24 cellular contexts compared by ENCODE assay signal in the genomic region with DNA sequence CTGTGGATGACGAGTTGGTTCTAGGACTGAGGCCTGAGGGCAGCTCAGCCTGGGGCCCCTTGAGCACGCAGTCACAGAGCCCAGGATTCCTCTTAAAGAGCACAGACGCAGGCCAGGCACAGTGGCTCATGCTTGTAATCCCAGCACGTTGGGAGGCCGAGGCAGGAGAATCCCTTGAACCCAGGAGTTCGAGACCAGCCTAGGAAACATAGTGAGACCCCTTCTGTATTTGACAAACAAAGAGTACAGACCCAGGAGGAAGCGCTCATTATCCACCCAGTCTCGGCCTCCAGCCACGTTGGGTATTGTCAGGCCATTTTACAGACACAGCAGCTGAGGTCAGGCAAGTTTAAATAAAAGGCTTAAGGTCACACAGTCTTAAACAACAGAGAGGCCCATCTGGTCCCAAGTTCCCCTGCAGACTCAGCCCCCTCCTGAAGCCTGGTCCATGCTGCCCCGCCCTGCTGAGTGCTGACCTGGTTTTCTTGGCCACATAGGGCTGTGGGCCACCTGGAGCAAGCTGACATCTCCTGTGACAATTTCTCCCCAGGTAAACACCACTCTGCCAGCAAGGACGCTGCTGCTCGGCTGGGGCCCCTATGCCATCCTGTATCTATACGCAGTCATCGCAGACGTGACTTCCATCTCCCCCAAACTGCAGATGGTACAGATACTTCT. TPM values are rescaled to one million over a fixed set of nuclear protein-coding genes. Genes with fewer than 3 reads are reported as not detected.
DNase-seq lines count a peak whose midpoint lies in the region; ATAC-seq and TF ChIP-seq lines count a peak whose summit lies in the region.
"Had no signal": no experiment of that assay in that cellular context is flagged by ENCODE, and none has a peak within 500 bp of the region (broad histone marks: within the 10 kb centered on the region; RNA-seq: fewer than 3 reads in every experiment).

No MANE protein-coding gene starts in this region.

- H3K4me3 Mint-ChIP-seq in activated T-helper 17 cell treated with anti-CD3 and anti-CD28 coated beads, Interleukin-2, amount 50 U/mL, for 72 hours: peak overlapping the region; percentile 39
- H3K4me3 Mint-ChIP-seq in neural crest cell: no peak overlapping the region
- H3K4me3 Mint-ChIP-seq in endodermal cell: no peak overlapping the region
- H3K4me3 Mint-ChIP-seq: CD4-positive, CD25-positive, alpha-beta regulatory T cell; nephron progenitor cell; type B pancreatic cell had no signal

- H3K9me3 Mint-ChIP-seq in activated T-helper 17 cell treated with anti-CD3 and anti-CD28 coated beads, Interleukin-2, amount 50 U/mL, for 72 hours: no peaks in the 10 kb centered on the region
- H3K9me3 Mint-ChIP-seq in neural crest cell (no peaks in the 10 kb centered on the region), endodermal cell (no peaks in the 10 kb centered on the region)
- H3K9me3 Mint-ChIP-seq: activated T-cell treated with anti-CD3 and anti-CD28 coated beads, Interleukin-2, amount 50 U/mL, for 72 hours; CD4-positive, CD25-positive, alpha-beta regulatory T cell; nephron progenitor cell; type B pancreatic cell had no signal

- WGBS in endodermal cell (ENCODE audit: insufficient coverage in 1 of 2, insufficient read length in 1 of 2), 2 experiments: 84 to 85% methylated on average over 15 of the region's 15 CpGs

- DNase-seq in G401 (ENCODE audit: low spot score) (peak; percentile 75), neural crest cell (ENCODE audit: low read depth, low spot score) (no peak), endodermal cell (no peak)
- DNase-seq: cerebellar nuclear complex, Kasumi-1, kidney, lower lobe of right lung, MV-4-11, NCI-H1436 treated with DMSO at 0.1 percent for 48 hours, NCI-H2107 had no signal

- H3K9ac ChIP-seq in endodermal cell (ENCODE audit: extremely low read depth, low read length, poor library complexity, severe bottlenecking): no peak overlapping the region

- H3K36me3 ChIP-seq in ACC112 (ENCODE audit: insufficient read depth, low read length) (no peaks in the 10 kb centered on the region), endodermal cell (ENCODE audit: control insufficient read depth, insufficient read depth, low read length) (no peaks in the 10 kb centered on the region)
- H3K36me3 ChIP-seq: heart left ventricle, lower lobe of right lung, right atrium auricular region had no signal

- peaks cover 8% of the 10 kb centered on the region for H3K4me1 Mint-ChIP-seq in activated T-helper 17 cell treated with anti-CD3 and anti-CD28 coated beads, Interleukin-2, amount 50 U/mL, for 72 hours
- H3K4me1 Mint-ChIP-seq in neural crest cell (peaks cover 5% of the 10 kb centered on the region), endodermal cell (no peaks in the 10 kb centered on the region)

- no peaks in the 10 kb centered on the region for H3K4me1 ChIP-seq in ACC112 (ENCODE audit: control insufficient read depth, insufficient read depth, low read length, unreplicated experiment)
- H3K4me1 ChIP-seq in endodermal cell (ENCODE audit: control insufficient read depth, insufficient read depth, low read length): no peaks in the 10 kb centered on the region
- H3K4me1 ChIP-seq: lower lobe of right lung, right atrium auricular region had no signal

- H3K27me3 ChIP-seq in ACC112 (ENCODE audit: insufficient read depth, low read length) (peaks cover 36% of the 10 kb centered on the region; the same call in 1 of the 2 replicates), endodermal cell (ENCODE audit: control insufficient read depth, insufficient read depth, low read length, poor library complexity, severe bottlenecking) (no peaks in the 10 kb centered on the region)
- H3K27me3 ChIP-seq: body of pancreas, right atrium auricular region had no signal

- no peak overlapping the region for H3K27ac ChIP-seq in ACC112 (ENCODE audit: low read depth, low read length)
- no peak overlapping the region for H3K27ac ChIP-seq in endodermal cell (ENCODE audit: low read depth, low read length)
- H3K27ac ChIP-seq: body of pancreas, heart left ventricle, lower lobe of right lung, right atrium auricular region had no signal

- peaks cover 24% of the 10 kb centered on the region for H3K27me3 Mint-ChIP-seq in activated T-helper 17 cell treated with anti-CD3 and anti-CD28 coated beads, Interleukin-2, amount 50 U/mL, for 72 hours
- H3K27me3 Mint-ChIP-seq in neural crest cell (ENCODE audit: low read depth) (peaks cover 6% of the 10 kb centered on the region), endodermal cell (ENCODE audit: insufficient read depth) (peaks cover 25% of the 10 kb centered on the region)

- H3K27ac Mint-ChIP-seq in activated T-helper 17 cell treated with anti-CD3 and anti-CD28 coated beads, Interleukin-2, amount 50 U/mL, for 72 hours: no peak overlapping the region
- H3K27ac Mint-ChIP-seq in neural crest cell (ENCODE audit: unreplicated experiment): peak overlapping the region; percentile 27
- no peak overlapping the region for H3K27ac Mint-ChIP-seq in endodermal cell
- H3K27ac Mint-ChIP-seq: activated T-cell treated with anti-CD3 and anti-CD28 coated beads, Interleukin-2, amount 50 U/mL, for 72 hours; nephron progenitor cell; type B pancreatic cell had no signal

- in situ Hi-C loops in G401 (cut with HindIII; ENCODE audit: low sequenced_read_pairs): loop anchor here (25.0 kb wide), 1 partner anchor 255 kb away; no protein-coding TSS in a partner anchor

- no peaks in the 10 kb centered on the region for H3K9me3 ChIP-seq in endodermal cell (ENCODE audit: control insufficient read depth, low read length)
- H3K9me3 ChIP-seq: body of pancreas, heart left ventricle, lower lobe of right lung, right atrium auricular region had no signal

- TF ChIP-seq CTCF in neural crest cell (conservative IDR thresholded peaks at IDR 0.05): peak; percentile 2
- TF ChIP-seq CTCF in endodermal cell (conservative IDR thresholded peaks at IDR 0.05): no peak

- no peaks in the 10 kb centered on the region for H3K36me3 Mint-ChIP-seq in activated T-helper 17 cell treated with anti-CD3 and anti-CD28 coated beads, Interleukin-2, amount 50 U/mL, for 72 hours (ENCODE audit: low read depth)
- no peaks in the 10 kb centered on the region for H3K36me3 Mint-ChIP-seq in neural crest cell (ENCODE audit: low read depth)
- no peaks in the 10 kb centered on the region for H3K36me3 Mint-ChIP-seq in endodermal cell (ENCODE audit: low read depth)
- H3K36me3 Mint-ChIP-seq: CD4-positive, CD25-positive, alpha-beta regulatory T cell; type B pancreatic cell had no signal

- H3K4me3 ChIP-seq in ACC112 (ENCODE audit: low read depth, low read length) (no peak overlapping the region), endodermal cell (ENCODE audit: low read length) (no peak overlapping the region)
- H3K4me3 ChIP-seq: body of pancreas, heart left ventricle, lower lobe of right lung, right atrium auricular region had no signal

- no peaks in the 10 kb centered on the region for H3K79me2 ChIP-seq in ACC112 (ENCODE audit: control insufficient read depth, insufficient read depth, low read length, unreplicated experiment)

- H2AFZ ChIP-seq in ACC112 (ENCODE audit: low read length, unreplicated experiment): peak overlapping the region; percentile 21

- peak; percentile 23 for ATAC-seq in activated T-helper 17 cell treated with anti-CD3 and anti-CD28 coated beads, Interleukin-2, amount 50 U/mL, for 72 hours (replicated peaks)
- ATAC-seq in GM19324 (IDR thresholded peaks at IDR 0.05; ENCODE audit: low FRiP score, unreplicated experiment): no peak
- no peak for ATAC-seq in GM21390 (IDR thresholded peaks at IDR 0.05; ENCODE audit: unreplicated experiment)

RNA-seq across cellular contexts. Expression of gene RGR, which starts 12.6 kb away (rescaled TPM):
- total RNA-seq in G401 (2014; rRNA removed; shearing (Covaris generic)): not detected in 2 replicates
- total RNA-seq in activated T-helper 17 cell treated with anti-CD3 and anti-CD28 coated beads, Interleukin-2, amount 50 U/mL, for 72 hours: not detected
- total RNA-seq in neural crest cell (0.23 TPM in 1 of 2 replicates, not detected in the other), endodermal cell (not detected)
- 0.46 TPM for polyA plus RNA-seq in endodermal cell (2013, experiment 1 of 2)
- not detected for polyA plus RNA-seq in endodermal cell (2013, experiment 2 of 2)
- total RNA-seq: activated T-cell treated with anti-CD3 and anti-CD28 coated beads, Interleukin-2, amount 50 U/mL, for 72 hours; body of pancreas; CD4-positive, CD25-positive, alpha-beta regulatory T cell; epithelial cell of proximal tubule; kidney; lower lobe of right lung; OCI-LY7; right atrium auricular region had no signal
- polyA plus RNA-seq: CD4-positive, CD25-positive, alpha-beta regulatory T cell had no signal

RNA-seq across cellular contexts. Expression of gene LRIT1, which starts 16.1 kb away (rescaled TPM):
- total RNA-seq in G401 (2014; rRNA removed; shearing (Covaris generic)): not detected in 2 replicates
- not detected for total RNA-seq in activated T-helper 17 cell treated with anti-CD3 and anti-CD28 coated beads, Interleukin-2, amount 50 U/mL, for 72 hours
- total RNA-seq in neural crest cell (not detected in 2 replicates), endodermal cell (under 1 TPM in 1 of 2 donors, not detected in 1; 0.11 TPM)
- polyA plus RNA-seq in endodermal cell (2013, experiment 1 of 2): not detected
- polyA plus RNA-seq in endodermal cell (2013, experiment 2 of 2): not detected
- total RNA-seq: activated T-cell treated with anti-CD3 and anti-CD28 coated beads, Interleukin-2, amount 50 U/mL, for 72 hours; body of pancreas; CD4-positive, CD25-positive, alpha-beta regulatory T cell; epithelial cell of proximal tubule; heart left ventricle; kidney; lower lobe of right lung; OCI-LY7; right atrium auricular region had no signal
- polyA plus RNA-seq: adipose tissue; CD4-positive, CD25-positive, alpha-beta regulatory T cell; heart left ventricle had no signal

RNA-seq across cellular contexts. Expression of gene LRIT2, which starts 32.1 kb away (rescaled TPM):
- not detected in 2 replicates for total RNA-seq in G401 (2014; rRNA removed; shearing (Covaris generic))
- not detected for total RNA-seq in activated T-helper 17 cell treated with anti-CD3 and anti-CD28 coated beads, Interleukin-2, amount 50 U/mL, for 72 hours
- not detected in 2 replicates for total RNA-seq in neural crest cell
- total RNA-seq in endodermal cell: not detected
- polyA plus RNA-seq in endodermal cell (2013, experiment 1 of 2): not detected
- not detected for polyA plus RNA-seq in endodermal cell (2013, experiment 2 of 2)
- total RNA-seq: activated T-cell treated with anti-CD3 and anti-CD28 coated beads, Interleukin-2, amount 50 U/mL, for 72 hours; body of pancreas; CD4-positive, CD25-positive, alpha-beta regulatory T cell; epithelial cell of proximal tubule; heart left ventricle; kidney; lower lobe of right lung; OCI-LY7; right atrium auricular region had no signal
- polyA plus RNA-seq: adipose tissue; CD4-positive, CD25-positive, alpha-beta regulatory T cell; heart left ventricle had no signal
